Comparison of ENCODE assay signal across 20 cellular contexts in the genomic region with DNA sequence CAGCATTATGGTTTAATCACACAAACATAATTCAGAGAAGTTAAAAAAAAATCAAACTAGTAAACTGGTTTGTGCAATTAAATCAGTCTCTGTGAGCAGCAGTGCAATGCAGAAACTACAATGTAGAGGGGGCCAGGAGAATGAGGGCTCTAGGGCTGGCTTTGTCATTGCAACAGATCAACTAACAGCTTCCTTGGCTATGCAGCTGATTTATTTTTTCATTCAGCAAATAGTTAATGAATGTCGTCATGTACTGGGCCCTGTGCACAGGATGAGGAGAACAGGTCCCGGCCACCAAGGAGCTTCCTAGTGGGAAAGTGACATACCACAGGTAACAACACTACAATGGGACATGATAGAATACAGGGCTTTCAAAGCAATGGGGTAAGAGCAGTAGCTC.
"Had no signal": no experiment of that assay in that cellular context is flagged by ENCODE, and none has a peak within 500 bp of the region (broad histone marks: within the 10 kb centered on the region; RNA-seq: fewer than 3 reads in every experiment).

No MANE protein-coding gene starts in this region.

- H3K9me3 ChIP-seq: spleen had no signal

- H3K27me3 ChIP-seq: brain microvascular endothelial cell, hepatocyte, spleen had no signal

- ATAC-seq: activated CD8-positive, alpha-beta T cell treated with anti-CD3 and anti-CD28 coated beads, Interleukin-2, amount 10 ng/mL, durations not matched to agents 7 days and 5 days; activated naive CD4-positive, alpha-beta T cell treated with anti-CD3 and anti-CD28 coated beads, Interleukin-2, amount 50 U/mL, for 72 hours; left lobe of liver; natural killer cell treated with Interleukin-12 subunit alpha and Interleukin-12 subunit beta and Interleukin-15 and Interleukin-18, amount 100 ng/mL, for 72 hours; stimulated activated naive CD8-positive, alpha-beta T cell treated with anti-CD3 and anti-CD28 coated beads, Interleukin-15, amount 100 ng/mL, for 72 hours had no signal

- H3K4me3 ChIP-seq: hepatocyte, spleen had no signal

- H3K27ac ChIP-seq: brain microvascular endothelial cell, hepatocyte, spleen had no signal

- DNase-seq: activated CD4-positive, alpha-beta T cell treated with anti-CD3 and anti-CD28 coated beads, Interleukin-2, amount 10 ng/mL, durations not matched to agents 24 days and 14 days; activated CD4-positive, CD25-positive, alpha-beta regulatory T cell; activated CD8-positive, alpha-beta memory T cell treated with anti-CD3 and anti-CD28 coated beads, Interleukin-2, amount 50 U/mL, for 4 hours; activated CD8-positive, alpha-beta T cell treated with anti-CD3 and anti-CD28 coated beads, Interleukin-2, amount 10 ng/mL, durations not matched to agents 7 days and 5 days; activated gamma-delta T cell; activated T-cell treated with anti-CD3 and anti-CD28 coated beads, Interleukin-2, amount 50 U/mL, for 48 hours; amniotic stem cell; brain microvascular endothelial cell; cerebellar nuclear complex; effector memory CD4-positive, alpha-beta T cell; islet precursor cell; mesendoderm; nucleus accumbens; posterior cingulate gyrus; spleen; stimulated activated naive CD8-positive, alpha-beta T cell treated with anti-CD3 and anti-CD28 coated beads, Interleukin-15, amount 100 ng/mL, for 72 hours had no signal
